11 cellular contexts compared by ENCODE assay signal in the genomic region with DNA sequence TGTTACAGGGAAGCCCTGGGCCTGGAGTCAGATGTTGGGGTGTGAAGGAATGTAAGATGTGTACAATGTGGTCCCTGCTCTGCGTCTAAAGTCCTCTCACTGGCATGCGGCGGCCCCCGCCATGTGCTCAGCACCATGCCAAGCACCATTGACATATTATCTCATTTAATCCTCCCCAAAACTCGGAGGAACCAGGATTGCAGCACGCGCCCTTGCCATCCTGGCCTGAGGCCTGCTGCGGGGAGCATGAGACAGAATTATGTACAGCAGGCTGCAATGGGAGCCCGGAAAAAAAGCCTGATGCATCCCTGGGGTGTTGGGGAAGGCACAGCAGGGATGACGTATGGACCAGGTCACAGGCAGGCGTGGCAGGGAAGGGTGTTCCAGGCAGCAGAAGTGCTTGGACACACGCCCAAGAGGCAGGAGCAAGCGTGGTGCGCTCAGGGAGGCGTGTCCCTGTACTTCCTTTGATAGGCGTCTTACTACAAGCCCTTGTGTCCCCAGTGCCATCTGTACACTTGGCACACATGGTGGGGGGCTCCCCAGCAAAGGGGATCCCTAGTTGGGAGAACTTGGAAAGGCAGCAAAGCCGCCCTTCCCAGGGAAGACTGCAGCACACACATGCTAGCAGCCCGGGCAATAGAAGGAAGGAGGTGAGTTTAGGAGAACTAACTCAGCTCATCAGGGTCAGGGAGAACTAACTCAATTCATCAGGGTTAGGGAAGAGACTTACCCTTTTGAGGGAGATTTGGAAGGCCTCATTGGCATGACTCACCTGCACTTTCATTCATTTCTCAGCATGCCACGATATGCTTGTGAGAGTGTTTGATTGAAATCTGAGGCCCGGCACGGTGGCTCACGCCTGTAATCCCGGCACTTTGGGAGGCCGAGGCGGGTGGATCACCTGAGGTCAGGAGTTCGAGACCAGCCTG. TPM values are rescaled to one million over a fixed set of nuclear protein-coding genes. Genes with fewer than 3 reads are reported as not detected.
DNase-seq lines count a peak whose midpoint lies in the region; ATAC-seq and TF ChIP-seq lines count a peak whose summit lies in the region.
"Had no signal": no experiment of that assay in that cellular context is flagged by ENCODE, and none has a peak within 500 bp of the region (broad histone marks: within the 10 kb centered on the region; RNA-seq: fewer than 3 reads in every experiment).

No MANE protein-coding gene starts in this region.

- peak overlapping the region in 1 of 2 donors; percentile 7 for H3K9ac ChIP-seq in colonic mucosa (ENCODE audit: low read depth in 2 of 2, low read length in 2 of 2)

- no peaks in the 10 kb centered on the region for H3K27me3 ChIP-seq in colonic mucosa

- peak; percentile 70 for ATAC-seq in mucosa of descending colon
- no peak for ATAC-seq in left lobe of liver
- ATAC-seq: naive thymus-derived CD8-positive, alpha-beta T cell had no signal

- H3K9me3 ChIP-seq in colonic mucosa (no peaks in the 10 kb centered on the region), mucosa of descending colon (no peaks in the 10 kb centered on the region)

- H3K36me3 ChIP-seq in colonic mucosa: no peaks in the 10 kb centered on the region
- H3K36me3 ChIP-seq in mucosa of descending colon (ENCODE audit: low read depth): no peaks in the 10 kb centered on the region

- intact Hi-C loops in colonic mucosa (cut with DNase I): no loop called here
- intact Hi-C loops in mucosa of descending colon (cut with DNase I, micrococcal nuclease): no loop called here

- DNase-seq in Ammon's horn (ENCODE audit: low spot score) (peak; percentile 52), NCI-H2029 treated with DMSO at 0.1 percent for 48 hours (lab: John Stamatoyannopoulos, UW) (peak; percentile 52), colonic mucosa (peak; percentile 93), mucosa of descending colon (peak; percentile 91 to 94 (median 92)), DMS114 treated with DMSO at 0.1 percent for 48 hours (lab: John Stamatoyannopoulos, UW; ENCODE audit: unreplicated experiment) (no peak), NCI-H1092 (lab: John Stamatoyannopoulos, UW) (no peak), NCI-H510A treated with DMSO at 0.1 percent for 48 hours (lab: John Stamatoyannopoulos, UW) (no peak), left lobe of liver (ENCODE audit: low spot score) (no peak)
- DNase-seq: activated CD4-positive, alpha-beta T cell treated with anti-CD3 and anti-CD28 coated beads, Interleukin-2, amount 50 U/mL, for 48 hours; effector CD8-positive, alpha-beta T cell; naive thymus-derived CD8-positive, alpha-beta T cell had no signal

- H3K4me1 ChIP-seq in colonic mucosa (no peaks in the 10 kb centered on the region), mucosa of descending colon (ENCODE audit: low read depth) (peaks cover 10% of the 10 kb centered on the region)

- no peak overlapping the region for H3K27ac ChIP-seq in colonic mucosa

- H3K4me3 ChIP-seq in colonic mucosa (no peak overlapping the region), mucosa of descending colon (no peak overlapping the region)

- TF ChIP-seq CTCF in colonic mucosa (IDR thresholded peaks at IDR 0.05): no peak
- TF ChIP-seq CTCF in mucosa of descending colon (IDR thresholded peaks at IDR 0.05): no peak

RNA-seq across cellular contexts. Expression of gene EVI5L, which starts 3.5 kb away (rescaled TPM):
- total RNA-seq in colonic mucosa: 10 to 100 TPM; 10.6 to 12.0 TPM
- total RNA-seq in mucosa of descending colon: 10 to 100 TPM in 2 of 3 donors, 1 to 10 TPM in 1; 8.3 to 17.6 (median 11.4) TPM
- total RNA-seq in left lobe of liver: 4.8 TPM

RNA-seq across cellular contexts. Expression of gene PRR36, which starts 40.7 kb away (rescaled TPM):
- total RNA-seq in colonic mucosa (under 1 TPM; 0.22 to 0.37 TPM), mucosa of descending colon (under 1 TPM; 0.22 to 0.58 (median 0.23) TPM), left lobe of liver (0.15 TPM)

RNA-seq across cellular contexts. Expression of gene LRRC8E, which starts 54.8 kb away (rescaled TPM):
- total RNA-seq in colonic mucosa (1 to 10 TPM; 2.9 to 4.0 TPM), mucosa of descending colon (1 to 10 TPM in 2 of 3 donors, under 1 TPM in 1; 0.32 to 1.5 (median 1.3) TPM), left lobe of liver (4.3 TPM)
- total RNA-seq: naive thymus-derived CD8-positive, alpha-beta T cell had no signal

Comparison
In these comparisons a context has a peak if more than half of its experiments do, and no peak if none do; other contexts are left out.
1. DNase-seq: peak in Ammon's horn (single experiment), NCI-H2029 treated with DMSO at 0.1 percent for 48 hours (single experiment), colonic mucosa (single experiment) and mucosa of descending colon (3 of 3); none in DMS114 treated with DMSO at 0.1 percent for 48 hours (single experiment), NCI-H1092 (single experiment), NCI-H510A treated with DMSO at 0.1 percent for 48 hours (single experiment) and left lobe of liver (single experiment).